ENCODE assay signal across 30 cellular contexts in the genomic region with DNA sequence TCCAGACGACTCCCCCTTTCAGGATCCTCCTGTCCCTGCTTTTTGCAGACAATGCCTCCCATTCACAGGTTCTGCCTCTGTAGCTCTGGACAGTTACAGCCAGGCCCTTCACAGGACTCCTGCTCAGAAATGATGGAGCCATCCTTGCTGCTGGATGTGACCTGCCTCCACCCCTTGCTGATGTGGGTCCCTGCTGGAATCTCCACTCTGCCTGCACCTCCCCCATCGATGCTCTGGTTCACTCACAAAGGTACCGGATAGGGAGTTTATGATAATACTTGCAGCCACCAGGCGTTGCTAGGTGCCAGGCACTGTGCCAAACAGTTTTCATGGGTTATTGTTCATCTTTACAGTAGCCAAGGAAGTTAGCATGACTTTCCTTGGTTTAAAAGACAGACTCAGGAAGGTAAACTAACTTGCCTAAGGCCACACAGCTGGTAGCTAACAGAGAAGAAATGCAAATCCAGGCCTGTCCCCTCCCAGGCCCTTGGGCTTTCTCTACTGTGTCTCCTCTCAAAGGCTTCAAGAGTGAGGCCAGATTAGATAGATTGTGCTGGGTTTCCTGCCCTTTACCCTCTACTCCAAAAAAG.
A peak's percentile ranks its signal among the peaks of the same experiment; 100 is the strongest.
DNase-seq lines count a peak whose midpoint lies in the region; FAIRE-seq and TF ChIP-seq lines count a peak whose summit lies in the region.
"Had no signal": no experiment of that assay in that cellular context is flagged by ENCODE, and none has a peak within 500 bp of the region (broad histone marks: within the 10 kb centered on the region; RNA-seq: fewer than 3 reads in every experiment).

No MANE protein-coding gene starts in this region.

- H3K27me3 ChIP-seq in astrocyte (ENCODE audit: insufficient read depth, low read length): peaks cover 36% of the 10 kb centered on the region
- no peaks in the 10 kb centered on the region for H3K27me3 ChIP-seq in uterus
- H3K27me3 ChIP-seq: vagina had no signal

- H3K27ac Mint-ChIP-seq in astrocyte (ENCODE audit: unreplicated experiment): no peak overlapping the region
- H3K27ac Mint-ChIP-seq: activated CD4-positive, alpha-beta memory T cell treated with anti-CD3 and anti-CD28 coated beads for 36 hours; activated naive CD4-positive, alpha-beta T cell treated with anti-CD3 and anti-CD28 coated beads for 36 hours; CD4-positive, alpha-beta memory T cell; stimulated activated naive CD8-positive, alpha-beta T cell treated with anti-CD3 and anti-CD28 coated beads, Interleukin-15, amount 100 ng/mL, for 72 hours had no signal

- no peak overlapping the region for H3K4me2 ChIP-seq in astrocyte (ENCODE audit: low read length)

- peaks cover 3% of the 10 kb centered on the region for H3K36me3 Mint-ChIP-seq in astrocyte (ENCODE audit: low read depth, unreplicated experiment)
- H3K36me3 Mint-ChIP-seq: activated CD4-positive, alpha-beta memory T cell treated with anti-CD3 and anti-CD28 coated beads for 36 hours; CD4-positive, alpha-beta memory T cell had no signal

- H3K9me3 Mint-ChIP-seq in astrocyte (ENCODE audit: unreplicated experiment): peaks cover 11% of the 10 kb centered on the region
- H3K9me3 Mint-ChIP-seq: activated naive CD4-positive, alpha-beta T cell treated with anti-CD3 and anti-CD28 coated beads for 36 hours had no signal

- H3K27ac ChIP-seq in astrocyte (ENCODE audit: low read depth, low read length): no peak overlapping the region
- H3K27ac ChIP-seq in uterus: no peak overlapping the region
- H3K27ac ChIP-seq: brain microvascular endothelial cell, left ventricle myocardium inferior, thoracic aorta, vagina had no signal

- intact Hi-C loops in uterus (cut with DNase I; ENCODE audit: low total_unique reads): no loop called here

- no peak for TF ChIP-seq POLR2A in uterus (IDR thresholded peaks at IDR 0.05)

- H3K4me1 Mint-ChIP-seq in astrocyte (ENCODE audit: low read depth, unreplicated experiment): no peaks in the 10 kb centered on the region

- FAIRE-seq in astrocyte (lab: Jason Lieb, UNC): no peak
- FAIRE-seq: GM12891, H54 had no signal

- H3K27me3 Mint-ChIP-seq in astrocyte (ENCODE audit: low read depth, unreplicated experiment): peaks cover 72% of the 10 kb centered on the region
- H3K27me3 Mint-ChIP-seq: activated CD4-positive, alpha-beta memory T cell treated with anti-CD3 and anti-CD28 coated beads for 36 hours; CD4-positive, alpha-beta memory T cell had no signal

- H4K20me1 ChIP-seq in astrocyte (ENCODE audit: insufficient read depth, low read length): no peaks in the 10 kb centered on the region

- H3K36me3 ChIP-seq in astrocyte (ENCODE audit: insufficient read depth, low read length) (no peaks in the 10 kb centered on the region), uterus (no peaks in the 10 kb centered on the region)
- H3K36me3 ChIP-seq: brain microvascular endothelial cell, left ventricle myocardium inferior, thoracic aorta, vagina had no signal

- no peak overlapping the region for H3K4me3 Mint-ChIP-seq in astrocyte (ENCODE audit: unreplicated experiment)
- H3K4me3 Mint-ChIP-seq: activated CD4-positive, alpha-beta memory T cell treated with anti-CD3 and anti-CD28 coated beads for 36 hours; activated naive CD4-positive, alpha-beta T cell treated with anti-CD3 and anti-CD28 coated beads for 36 hours; CD4-positive, alpha-beta memory T cell; stimulated activated naive CD8-positive, alpha-beta T cell treated with anti-CD3 and anti-CD28 coated beads, Interleukin-15, amount 100 ng/mL, for 72 hours had no signal

- DNase-seq in Daoy (ENCODE audit: low read depth): peak; percentile 55
- peak; percentile 18 for DNase-seq in M059J (ENCODE audit: low read depth)
- DNase-seq in astrocyte (ENCODE audit: low read depth): peak; percentile 6
- peak; percentile 20 for DNase-seq in kidney tubule cell (ENCODE audit: low spot score)
- DNase-seq in activated CD4-positive, alpha-beta T cell treated with anti-CD3 and anti-CD28 coated beads for 1 hour: no peak
- DNase-seq in uterus: no peak
- no peak for DNase-seq in NCI-H1417 treated with DMSO at 0.1 percent for 48 hours (lab: John Stamatoyannopoulos, UW)
- DNase-seq in A172 (ENCODE audit: low spot score): no peak
- DNase-seq: activated CD4-positive, alpha-beta memory T cell treated with anti-CD3 and anti-CD28 coated beads for 36 hours; activated CD4-positive, CD25-positive, alpha-beta regulatory T cell treated with anti-CD3 and anti-CD28 coated beads, Interleukin-2, amount 50 U/mL, for 72 hours; activated naive CD4-positive, alpha-beta T cell treated with anti-CD3 and anti-CD28 coated beads for 36 hours; amniotic stem cell; brain microvascular endothelial cell; CD4-positive, alpha-beta memory T cell; EL; left ventricle myocardium inferior; NCI-H1092; NCI-H1694 treated with DMSO at 0.1 percent for 48 hours; NCI-H446; NCI-H82; right cardiac atrium; Right ventricle myocardium superior; stimulated activated CD4-positive, alpha-beta T cell treated with anti-CD3 and anti-CD28 coated beads, Interleukin-2, amount 100 ng/mL, for 24 hours; stimulated activated naive CD8-positive, alpha-beta T cell treated with anti-CD3 and anti-CD28 coated beads, Interleukin-15, amount 100 ng/mL, for 72 hours; T-helper 2 cell had no signal

- H3K4me1 ChIP-seq in astrocyte (ENCODE audit: insufficient read depth, low read length): peaks cover 3% of the 10 kb centered on the region
- H3K4me1 ChIP-seq in uterus: no peaks in the 10 kb centered on the region
- H3K4me1 ChIP-seq: left ventricle myocardium inferior, vagina had no signal

- H3K9ac ChIP-seq in astrocyte (ENCODE audit: low read length): no peak overlapping the region

- H3K79me2 ChIP-seq in astrocyte (ENCODE audit: insufficient read depth, low read length): no peaks in the 10 kb centered on the region

- no peak overlapping the region for H2AFZ ChIP-seq in astrocyte (ENCODE audit: low read depth, low read length)

- H3K4me3 ChIP-seq in astrocyte (ENCODE audit: insufficient read depth, low read depth, low read length) (no peak overlapping the region), uterus (no peak overlapping the region)
- H3K4me3 ChIP-seq: left ventricle myocardium inferior, smooth muscle cell, thoracic aorta, vagina had no signal

- TF ChIP-seq CTCF in astrocyte (IDR thresholded peaks at IDR 0.05; ENCODE audit: insufficient read depth, low read depth, low read length): no peak
- no peak for TF ChIP-seq CTCF in uterus (IDR thresholded peaks at IDR 0.05)

- peaks cover 3% of the 10 kb centered on the region for H3K9me3 ChIP-seq in astrocyte (ENCODE audit: insufficient read depth, low read depth, low read length)
- no peaks in the 10 kb centered on the region for H3K9me3 ChIP-seq in uterus
- H3K9me3 ChIP-seq: thoracic aorta, vagina had no signal

Comparison
In these comparisons a context has a peak if more than half of its experiments do, and no peak if none do; other contexts are left out.
1. DNase-seq: peak in Daoy (single experiment), M059J (single experiment), astrocyte (single experiment) and kidney tubule cell (single experiment); none in activated CD4-positive, alpha-beta T cell treated with anti-CD3 and anti-CD28 coated beads for 1 hour (single experiment), uterus (0 of 2), NCI-H1417 treated with DMSO at 0.1 percent for 48 hours (single experiment) and A172 (single experiment).